In the genomic region with DNA sequence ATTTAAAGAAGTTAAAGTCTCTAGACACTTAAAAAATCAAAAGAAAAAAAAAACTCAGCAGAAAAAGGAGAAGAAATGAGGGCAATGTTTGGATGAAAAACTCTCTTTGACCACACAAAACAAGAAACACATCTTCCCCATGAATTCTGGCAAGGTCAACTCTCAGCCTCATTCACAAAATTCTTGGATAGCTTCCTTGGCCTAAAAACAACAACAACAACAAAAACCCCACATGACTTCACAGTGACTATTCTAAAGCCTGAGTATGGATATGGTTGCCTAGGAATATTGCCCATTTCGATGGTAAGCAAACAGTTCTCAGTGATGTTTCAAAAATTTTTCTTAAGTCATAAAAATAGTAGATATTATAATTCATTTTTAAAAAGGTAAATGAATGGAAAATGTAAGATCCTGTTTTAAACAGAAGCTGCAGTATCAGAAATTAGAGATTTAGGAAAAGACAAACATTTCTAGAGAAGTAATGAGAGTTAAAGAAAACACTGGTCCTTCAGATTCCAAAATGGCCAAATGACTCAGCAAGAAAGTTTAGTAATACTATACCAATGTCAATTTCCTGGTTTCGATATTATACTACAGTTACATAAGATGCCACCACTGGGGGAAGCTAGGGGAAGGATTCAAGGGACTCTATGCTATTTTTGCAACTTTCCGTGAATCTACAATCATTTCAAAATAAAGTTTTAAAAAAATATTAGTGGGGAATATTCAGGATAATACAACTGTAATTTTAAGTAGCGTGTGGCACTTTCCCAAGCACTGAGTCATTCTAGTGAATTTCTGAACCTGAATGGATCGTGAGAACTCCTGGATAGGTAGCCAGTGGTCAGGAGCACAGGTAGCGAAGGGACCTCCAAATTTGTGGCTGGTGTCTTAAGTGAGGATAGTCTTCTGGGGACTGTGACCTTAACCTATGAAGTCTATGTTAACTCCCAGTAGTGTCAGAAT, we compare ENCODE assay signal across 8 cellular contexts. TPM values are rescaled to one million over a fixed set of nuclear protein-coding genes. Genes with fewer than 3 reads are reported as not detected.
DNase-seq lines count a peak whose midpoint lies in the region; ATAC-seq and TF ChIP-seq lines count a peak whose summit lies in the region.

No MANE protein-coding gene starts in this region.

- H3K9ac ChIP-seq in PC-3 (ENCODE audit: low read length), result peak overlapping the region; percentile 34; the same call in 1 of the 2 replicates

- H3K4me3 Mint-ChIP-seq in osteocyte (ENCODE audit: unreplicated experiment), result peak overlapping the region; percentile 19
- H3K4me3 Mint-ChIP-seq in activated CD8-positive, alpha-beta T cell treated with anti-CD3 and anti-CD28 coated beads for 36 hours, result no peak overlapping the region

- H3K27me3 ChIP-seq in PC-3 (ENCODE audit: low read length), result no peaks in the 10 kb centered on the region

- no peaks in the 10 kb centered on the region for H4K20me1 ChIP-seq in PC-3 (ENCODE audit: low read length)

- peak overlapping the region; percentile 96 for H3K27ac Mint-ChIP-seq in osteocyte (ENCODE audit: unreplicated experiment)
- no peak overlapping the region for H3K27ac Mint-ChIP-seq in activated CD8-positive, alpha-beta T cell treated with anti-CD3 and anti-CD28 coated beads for 36 hours

- peaks cover 9% of the 10 kb centered on the region for H3K79me2 ChIP-seq in PC-3 (ENCODE audit: low read length)

- peak; percentile 45; the same call in 1 of the 2 replicates for ATAC-seq in PC-3
- ATAC-seq in HG03135 (IDR thresholded peaks at IDR 0.05; ENCODE audit: unreplicated experiment), result no peak
- ATAC-seq in activated CD8-positive, alpha-beta T cell treated with anti-CD3 and anti-CD28 coated beads for 36 hours, result no peak

- peaks cover 4% of the 10 kb centered on the region for H3K9me3 Mint-ChIP-seq in osteocyte (ENCODE audit: unreplicated experiment)
- no peaks in the 10 kb centered on the region for H3K9me3 Mint-ChIP-seq in activated CD8-positive, alpha-beta T cell treated with anti-CD3 and anti-CD28 coated beads for 36 hours

- BruUV-seq in PC-3 (replicated peaks; lab: Mats Ljungman, UMichigan), result no TSS peak

- peaks cover 24% of the 10 kb centered on the region for H3K36me3 Mint-ChIP-seq in osteocyte (ENCODE audit: unreplicated experiment)
- peaks cover 35% of the 10 kb centered on the region for H3K36me3 Mint-ChIP-seq in activated CD8-positive, alpha-beta T cell treated with anti-CD3 and anti-CD28 coated beads for 36 hours (ENCODE audit: low read depth)

- TF ChIP-seq CTCF in PC-3 (conservative IDR thresholded peaks at IDR 0.05; ENCODE audit: low read depth, low read length), result no peak
- TF ChIP-seq CTCF in osteocyte (IDR thresholded peaks at IDR 0.05), result peak; percentile 12
- TF ChIP-seq CTCF in activated CD8-positive, alpha-beta T cell treated with anti-CD3 and anti-CD28 coated beads for 36 hours (IDR thresholded peaks at IDR 0.05), result no peak

- peaks cover 19% of the 10 kb centered on the region for H3K4me1 ChIP-seq in PC-3 (ENCODE audit: insufficient read depth, low read length)

- no peak overlapping the region for H2AFZ ChIP-seq in PC-3 (ENCODE audit: low read length)

- peaks cover 8% of the 10 kb centered on the region for H3K36me3 ChIP-seq in PC-3 (ENCODE audit: low read depth, low read length)

- peak overlapping the region; percentile 22; the same call in 1 of the 2 replicates for H3K4me2 ChIP-seq in PC-3 (ENCODE audit: low read length)

- intact Hi-C loops in PC-3 (cut with micrococcal nuclease), result no loop called here
- intact Hi-C loops in activated CD8-positive, alpha-beta T cell treated with anti-CD3 and anti-CD28 coated beads for 36 hours (cut with micrococcal nuclease), result no loop called here
- intact Hi-C loops in posterior vena cava (cut with DNase I), result no loop called here

- POLR2A ChIA-PET in PC-3 (lab: Charles Lee; ENCODE audit: unreplicated experiment), result no interaction called here
- POLR2A ChIA-PET in activated CD8-positive, alpha-beta T cell treated with anti-CD3 and anti-CD28 coated beads for 36 hours (lab: Charles Lee), result no interaction called here

- no peaks in the 10 kb centered on the region for H3K9me2 ChIP-seq in PC-3 (replicated peaks; ENCODE audit: low read length)

- no peaks in the 10 kb centered on the region for H3F3A ChIP-seq in PC-3 (ENCODE audit: low read length, unreplicated experiment)

- no peaks in the 10 kb centered on the region for H3K9me3 ChIP-seq in PC-3 (ENCODE audit: low read length)

- peak overlapping the region; percentile 71 for H3K27ac ChIP-seq in PC-3 (ENCODE audit: low read length)

- no peak overlapping the region for H3K4me3 ChIP-seq in PC-3 (ENCODE audit: low read length)

- DNase-seq in EH (ENCODE audit: low read depth) (peak; percentile 64), PC-3 (peak; percentile 47), epidermal melanocyte (ENCODE audit: insufficient read length, low spot score) (peak; percentile 24), osteocyte (ENCODE audit: extremely low spot score, unreplicated experiment) (no peak), posterior vena cava (ENCODE audit: low spot score) (no peak)
- no peak for DNase-seq in activated CD8-positive, alpha-beta T cell treated with anti-CD3 and anti-CD28 coated beads for 36 hours
- no peak for DNase-seq in stimulated activated CD4-positive, alpha-beta T cell treated with anti-CD3 and anti-CD28 coated beads, Interleukin-1b, Interleukin-23, amount 100 ng/mL, for 48 hours

- no peaks in the 10 kb centered on the region for H3K27me3 Mint-ChIP-seq in osteocyte (ENCODE audit: unreplicated experiment)
- H3K27me3 Mint-ChIP-seq in activated CD8-positive, alpha-beta T cell treated with anti-CD3 and anti-CD28 coated beads for 36 hours, result no peaks in the 10 kb centered on the region

- CTCF ChIA-PET in PC-3 (lab: Charles Lee), result no interaction called here
- CTCF ChIA-PET in activated CD8-positive, alpha-beta T cell treated with anti-CD3 and anti-CD28 coated beads for 36 hours (lab: Charles Lee), result interaction anchor here (1.3 kb wide), 1 partner anchor 30 kb away, joined by 3 read pairs; no protein-coding TSS in a partner anchor

- H3K4me1 Mint-ChIP-seq in osteocyte (ENCODE audit: unreplicated experiment), result peaks cover 26% of the 10 kb centered on the region
- H3K4me1 Mint-ChIP-seq in activated CD8-positive, alpha-beta T cell treated with anti-CD3 and anti-CD28 coated beads for 36 hours (ENCODE audit: low read depth), result peaks cover 25% of the 10 kb centered on the region

RNA-seq across cellular contexts. Expression of gene TMCC1, which starts 37.8 kb away (rescaled TPM):
- total RNA-seq in PC-3 (2014; rRNA removed), result 6.2 and 8.5 TPM in 2 replicates
- 34.6 and 37.8 TPM in 2 replicates for total RNA-seq in osteocyte
- total RNA-seq in activated CD8-positive, alpha-beta T cell treated with anti-CD3 and anti-CD28 coated beads for 36 hours, result 10 to 100 TPM; 14.1 to 18.0 TPM
- 10 to 100 TPM; 38.4 to 47.7 TPM for total RNA-seq in posterior vena cava

Comparison
In these comparisons a context has a peak if more than half of its experiments do, and no peak if none do; other contexts are left out.
1. DNase-seq: peak in EH (single experiment), PC-3 (single experiment) and epidermal melanocyte (single experiment); none in osteocyte (single experiment), activated CD8-positive, alpha-beta T cell treated with anti-CD3 and anti-CD28 coated beads for 36 hours (single experiment), stimulated activated CD4-positive, alpha-beta T cell treated with anti-CD3 and anti-CD28 coated beads, Interleukin-1b, Interleukin-23, amount 100 ng/mL, for 48 hours (single experiment) and posterior vena cava (single experiment).